11 cellular contexts compared by ENCODE assay signal in genomic region chr4:153156263-153156662, GRCh38. TPM values are rescaled to one million over a fixed set of nuclear protein-coding genes. Genes with fewer than 3 reads are reported as not detected.
DNase-seq lines count a peak whose midpoint lies in the region; ATAC-seq and TF ChIP-seq lines count a peak whose summit lies in the region.
"Had no signal": no experiment of that assay in that cellular context is flagged by ENCODE, and none has a peak within 500 bp of the region (broad histone marks: within the 10 kb centered on the region; RNA-seq: fewer than 3 reads in every experiment).

No MANE protein-coding gene starts in this region.

- H3K4me3 ChIP-seq in BE2C (ENCODE audit: low read depth, low read length): no peak overlapping the region

- no peaks in the 10 kb centered on the region for H3K27me3 ChIP-seq in BE2C

- no peaks in the 10 kb centered on the region for H3K36me3 ChIP-seq in BE2C

- TF ChIP-seq POLR2A in GM18505 (IDR thresholded peaks at IDR 0.05; ENCODE audit: borderline replicate concordance, extremely low read depth, insufficient read depth, insufficient read length): no peak

- peak; percentile 17; the same call in 1 of the 2 replicates for TF ChIP-seq CTCF in BE2C (IDR thresholded peaks at IDR 0.05; ENCODE audit: low read depth, low read length)
- TF ChIP-seq CTCF in GM13977 (IDR thresholded peaks at IDR 0.05; ENCODE audit: extremely low read depth, insufficient read depth, missing control alignments): peak; percentile 20
- peak; percentile 21 for TF ChIP-seq CTCF in chondrocyte (IDR thresholded peaks at IDR 0.05)

- no peaks in the 10 kb centered on the region for H3K9me3 Mint-ChIP-seq in chondrocyte (ENCODE audit: low read depth)
- H3K9me3 Mint-ChIP-seq: central memory CD8-positive, alpha-beta T cell had no signal

- H3K4me1 ChIP-seq in BE2C: peaks cover 5% of the 10 kb centered on the region

- H3K9me3 ChIP-seq in BE2C: no peaks in the 10 kb centered on the region

- DNase-seq in BE2C (no peak), GM13977 (ENCODE audit: low spot score) (peak; percentile 20), T follicular helper cell (ENCODE audit: low read depth) (peak; percentile 6), chondrocyte (ENCODE audit: low spot score) (no peak), ACHN (no peak), HK-2 (ENCODE audit: unreplicated experiment) (no peak)
- DNase-seq: DMS79, IMR-90 had no signal

- peaks cover 38% of the 10 kb centered on the region for H3K4me1 Mint-ChIP-seq in chondrocyte (ENCODE audit: low read depth)

- in situ Hi-C loops in GM13977 (cut with MboI; ENCODE audit: low pct_unique_long_range_greater_than_20kb, low sequenced_read_pairs, unreplicated experiment): no loop called here
- in situ Hi-C loops in ACHN (cut with HindIII; ENCODE audit: low pct_ligation_motif_present, low pct_unique_long_range_greater_than_20kb, low sequenced_read_pairs): no loop called here

- H3K36me3 Mint-ChIP-seq in chondrocyte (ENCODE audit: low read depth): no peaks in the 10 kb centered on the region

- H3K27ac Mint-ChIP-seq in chondrocyte (ENCODE audit: unreplicated experiment): no peak overlapping the region

- no peaks in the 10 kb centered on the region for H3K27me3 Mint-ChIP-seq in chondrocyte (ENCODE audit: low read depth)

- ATAC-seq in GM19328 (IDR thresholded peaks at IDR 0.05; ENCODE audit: unreplicated experiment): no peak
- no peak for ATAC-seq in GM18505 (IDR thresholded peaks at IDR 0.05; ENCODE audit: unreplicated experiment)

- H3K4me3 Mint-ChIP-seq in chondrocyte (ENCODE audit: unreplicated experiment): no peak overlapping the region
- H3K4me3 Mint-ChIP-seq: central memory CD8-positive, alpha-beta T cell had no signal

RNA-seq across cellular contexts. Expression of gene TRIM2, which starts 48.0 kb away (rescaled TPM):
- 37.7 TPM for polyA plus RNA-seq in BE2C (2012; ENCODE audit: insufficient read depth, insufficient read length, low read depth)
- 18.2 to 25.8 TPM (median 19.1 TPM) in 3 replicates for total RNA-seq in chondrocyte

Comparison
In these comparisons a context has a peak if more than half of its experiments do, and no peak if none do; other contexts are left out.
1. DNase-seq: peak in GM13977 (single experiment) and T follicular helper cell (single experiment); none in BE2C (single experiment), chondrocyte (single experiment), ACHN (single experiment) and HK-2 (single experiment).
2. Peak in every context shown above with its lines, with median percentiles within 50 percentile points of each other: CTCF ChIP-seq.